ENCODE assay signal across 8 cellular contexts in the genomic region with DNA sequence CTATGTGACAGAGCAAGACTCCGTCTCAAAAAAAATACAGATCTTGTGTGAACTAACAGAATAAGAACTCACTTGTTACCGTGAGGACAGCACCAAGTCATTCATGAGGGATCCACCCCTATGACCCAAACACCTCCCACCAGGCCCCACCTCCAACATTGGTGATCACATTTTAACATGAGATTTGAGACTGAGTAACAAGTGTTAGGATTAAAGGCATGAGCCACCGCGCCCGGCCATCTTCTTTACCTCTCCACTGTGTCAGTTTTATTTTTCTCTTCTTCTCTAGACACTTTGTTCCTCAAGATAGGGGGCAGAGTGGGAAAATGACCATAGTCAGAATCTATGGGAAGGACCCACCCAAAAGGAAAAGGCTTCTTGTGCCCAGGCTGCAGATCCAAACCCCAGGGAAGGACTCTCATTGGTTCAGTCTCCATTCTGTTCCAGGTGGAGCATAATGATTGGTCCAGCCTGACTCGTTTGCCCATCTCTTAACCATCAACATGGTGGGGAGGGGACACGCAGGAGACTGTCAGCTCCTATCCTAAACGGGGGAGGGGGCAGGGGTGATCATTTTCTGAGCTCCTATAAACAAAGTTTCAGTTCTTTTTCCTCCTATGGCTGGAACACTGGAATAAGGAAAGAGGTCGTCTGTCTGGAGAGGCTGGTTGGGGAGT. TPM values are rescaled to one million over a fixed set of nuclear protein-coding genes. Genes with fewer than 3 reads are reported as not detected.
DNase-seq lines count a peak whose midpoint lies in the region; ATAC-seq, FAIRE-seq and TF ChIP-seq lines count a peak whose summit lies in the region.

No MANE protein-coding gene starts in this region.

- H3K9me3 ChIP-seq in mucosa of rectum (ENCODE audit: control insufficient read depth in 2 of 2, low read length in 2 of 2) = no peaks in the 10 kb centered on the region

- H3K4me1 Mint-ChIP-seq in IgD-negative memory B cell = peaks cover 9 to 16% (median 15%) of the 10 kb centered on the region in 3 donors

- H3K9ac ChIP-seq in mucosa of rectum (ENCODE audit: low read depth in 1 of 2, low read length in 2 of 2) = peak overlapping the region; percentile 96 to 99

- H3K36me3 ChIP-seq in mucosa of rectum (ENCODE audit: control insufficient read depth in 2 of 2, insufficient read depth in 2 of 2, low read length in 2 of 2) = no peaks in the 10 kb centered on the region

- peak overlapping the region; percentile 92 to 100 (median 100) for H3K4me3 Mint-ChIP-seq in IgD-negative memory B cell

- no peaks in the 10 kb centered on the region for H3K27me3 ChIP-seq in mucosa of rectum (ENCODE audit: control insufficient read depth in 2 of 2, insufficient read depth in 2 of 2, low read length in 2 of 2)

- CTCF ChIA-PET in AG04449 (lab: Yijun Ruan, JAX) = interaction anchor here (0.6 to 9.1 kb wide), 7 partner anchors 9 to 204 kb away, joined by 3 to 117 read pairs (median 9); partner anchors contain the start of gene DACT3

- ATAC-seq in GM18517 (IDR thresholded peaks at IDR 0.05; ENCODE audit: unreplicated experiment) = no peak

- H3K4me3 ChIP-seq in AG04449 (ENCODE audit: low read depth, low read length) = peak overlapping the region; percentile 75
- H3K4me3 ChIP-seq in mucosa of rectum (ENCODE audit: low read length in 2 of 2) = peak overlapping the region; percentile 87 to 92

- H3K4me1 ChIP-seq in mucosa of rectum (ENCODE audit: control insufficient read depth in 2 of 2, insufficient read depth in 2 of 2, low read length in 2 of 2) = peaks cover 20 to 23% of the 10 kb centered on the region in 2 donors

- H3K36me3 Mint-ChIP-seq in IgD-negative memory B cell = no peaks in the 10 kb centered on the region

- peak overlapping the region; percentile 100 for H3K27ac ChIP-seq in caudate nucleus (ENCODE audit: low read depth, low read length)
- peak overlapping the region; percentile 98 for H3K27ac ChIP-seq in mucosa of rectum (ENCODE audit: low read depth in 2 of 2, low read length in 2 of 2)

- peak overlapping the region; percentile 99 to 100 (median 100) for H3K27ac Mint-ChIP-seq in IgD-negative memory B cell

- peaks cover 0 to 8% (median 5%) of the 10 kb centered on the region in 3 donors for H3K9me3 Mint-ChIP-seq in IgD-negative memory B cell

- TF ChIP-seq CTCF in AG04449 (IDR thresholded peaks at IDR 0.05; ENCODE audit: insufficient read depth, low read length, missing control alignments) = no peak

- POLR2A ChIA-PET in AG04449 (lab: Yijun Ruan, JAX) = interaction anchor here (0.6 to 2.5 kb wide), 7 partner anchors 11 to 583 kb away, joined by 3 to 15 read pairs (median 3); partner anchors contain the start of genes DACT3 and PTGIR

- no peaks in the 10 kb centered on the region for H3K27me3 Mint-ChIP-seq in IgD-negative memory B cell

- FAIRE-seq in GM12891 (lab: Jason Lieb, UNC) = no peak

- DNase-seq in AG04449 (ENCODE audit: low read depth, low spot score) (no peak), caudate nucleus (lab: John Stamatoyannopoulos, UW) (no peak), cerebellar cortex (ENCODE audit: low spot score) (no peak), GM12891 (ENCODE audit: insufficient read length, low spot score) (no peak)
- DNase-seq in central memory CD4-positive, alpha-beta T cell = no peak

- TF ChIP-seq POLR2A in GM12891 (IDR thresholded peaks at IDR 0.05; ENCODE audit: low read depth, low read length) = no peak

TF ChIP-seq in GM12891, 5 proteins besides CTCF, POLR2A, EP300 and RAD21:
- no peak for TF ChIP-seq POLR2AphosphoS5 (IDR thresholded peaks at IDR 0.05; ENCODE audit: low read depth, low read length)
- TF ChIP-seq PAX5 (IDR thresholded peaks at IDR 0.05; ENCODE audit: insufficient read depth, low read length, severe bottlenecking) = no peak
- TF ChIP-seq SPI1 (IDR thresholded peaks at IDR 0.05; ENCODE audit: low read depth, low read length) = no peak
- no peak for TF ChIP-seq TAF1 (IDR thresholded peaks at IDR 0.05; ENCODE audit: low read depth, low read length)
- TF ChIP-seq POU2F2 (IDR thresholded peaks at IDR 0.05; ENCODE audit: low read depth, low read length) = no peak
TF ChIP-seq in GM12891: peak in this region for 0.

RNA-seq across cellular contexts. Expression of gene CALM3, which starts 1.3 kb away (rescaled TPM):
- 81.2 TPM for polyA plus RNA-seq in IgD-negative memory B cell
- polyA plus RNA-seq in GM12891 (2012; ENCODE audit: low read depth, missing spikeins) = 361 TPM

RNA-seq across cellular contexts. Expression of gene PTGIR, which starts 25.0 kb away (rescaled TPM):
- polyA plus RNA-seq in IgD-negative memory B cell = 0.21 TPM
- polyA plus RNA-seq in GM12891 (2012; ENCODE audit: low read depth, missing spikeins) = 12.3 TPM

RNA-seq across cellular contexts. Expression of gene GNG8, which starts 36.1 kb away (rescaled TPM):
- not detected for polyA plus RNA-seq in IgD-negative memory B cell
- polyA plus RNA-seq in GM12891 (2012; ENCODE audit: low read depth, missing spikeins) = 3.2 TPM
